In genomic region chr7:99126921-99127553, GRCh38 we compare ENCODE assay signal across 16 cellular contexts. TPM values are rescaled to one million over a fixed set of nuclear protein-coding genes. Genes with fewer than 3 reads are reported as not detected.
DNase-seq lines count a peak whose midpoint lies in the region; ATAC-seq and TF ChIP-seq lines count a peak whose summit lies in the region.
"Had no signal": no experiment of that assay in that cellular context is flagged by ENCODE, and none has a peak within 500 bp of the region (broad histone marks: within the 10 kb centered on the region; RNA-seq: fewer than 3 reads in every experiment).

No MANE protein-coding gene starts in this region.

- H3K4me1 ChIP-seq in left lung (peaks cover 32 to 80% of the 10 kb centered on the region in 2 donors), aorta (ENCODE audit: control insufficient read depth in 1 of 2, insufficient read depth in 2 of 2, low read length in 2 of 2) (peaks cover 9 to 24% of the 10 kb centered on the region in 2 donors)

- TF ChIP-seq CTCF in coronary artery (IDR thresholded peaks at IDR 0.05) = no peak
- TF ChIP-seq CTCF in left lung (IDR thresholded peaks at IDR 0.05) = no peak

- no peaks in the 10 kb centered on the region for H3K27me3 ChIP-seq in left lung
- H3K27me3 ChIP-seq in aorta (ENCODE audit: control insufficient read depth in 1 of 2, insufficient read depth in 2 of 2, low read length in 1 of 2) = no peaks in the 10 kb centered on the region
- H3K27me3 ChIP-seq: cardiac muscle cell, spleen had no signal

- DNase-seq in Right ventricle myocardium inferior (ENCODE audit: missing footprints) (no peak), cardiac septum (ENCODE audit: low spot score) (no peak), coronary artery (ENCODE audit: low spot score) (no peak), left lung (peak in 1 of 2 donors; percentile 49), aorta (no peak), medulla oblongata (ENCODE audit: extremely low spot score) (no peak)
- no peak for DNase-seq in activated CD4-positive, CD25-positive, alpha-beta regulatory T cell (lab: John Stamatoyannopoulos, UW)
- DNase-seq in activated naive CD4-positive, alpha-beta T cell treated with anti-CD3 and anti-CD28 coated beads for 36 hours = no peak
- DNase-seq: activated CD8-positive, alpha-beta memory T cell treated with anti-CD3 and anti-CD28 coated beads, Interleukin-2, amount 50 U/mL, for 4 hours; MM.1S; NCI-H510A; spleen; T-cell had no signal

- H3K36me3 ChIP-seq in left lung = no peaks in the 10 kb centered on the region
- no peaks in the 10 kb centered on the region for H3K36me3 ChIP-seq in aorta (ENCODE audit: control insufficient read depth in 1 of 2, insufficient read depth in 2 of 2, low read length in 1 of 2)
- H3K36me3 ChIP-seq: cardiac muscle cell, spleen had no signal

- 39 to 47% methylated on average over 14 of the region's 14 CpGs for WGBS in aorta, 2 donors

- no peak overlapping the region for H3K4me3 Mint-ChIP-seq in activated naive CD4-positive, alpha-beta T cell treated with anti-CD3 and anti-CD28 coated beads for 36 hours
- H3K4me3 Mint-ChIP-seq: stimulated activated effector memory CD8-positive, alpha-beta T cell treated with anti-CD3 and anti-CD28 coated beads, Interleukin-12 subunit alpha, Interleukin-12 subunit beta, amount 100 ng/mL, for 72 hours; T-cell had no signal

- intact Hi-C loops in Right ventricle myocardium inferior (cut with DNase I) (no loop called here), cardiac septum (cut with DNase I) (no loop called here), left lung (cut with DNase I) (no loop called here), aorta (cut with DNase I) (no loop called here)
- intact Hi-C loops in activated naive CD4-positive, alpha-beta T cell treated with anti-CD3 and anti-CD28 coated beads for 36 hours (cut with micrococcal nuclease) = no loop called here

- H3K9me3 Mint-ChIP-seq in activated naive CD4-positive, alpha-beta T cell treated with anti-CD3 and anti-CD28 coated beads for 36 hours = no peaks in the 10 kb centered on the region
- H3K9me3 Mint-ChIP-seq: stimulated activated effector memory CD8-positive, alpha-beta T cell treated with anti-CD3 and anti-CD28 coated beads, Interleukin-12 subunit alpha, Interleukin-12 subunit beta, amount 100 ng/mL, for 72 hours; T-cell had no signal

- H3K36me3 Mint-ChIP-seq in activated naive CD4-positive, alpha-beta T cell treated with anti-CD3 and anti-CD28 coated beads for 36 hours (ENCODE audit: low read depth) = no peaks in the 10 kb centered on the region
- H3K36me3 Mint-ChIP-seq: T-cell had no signal

- H3K4me1 Mint-ChIP-seq in activated naive CD4-positive, alpha-beta T cell treated with anti-CD3 and anti-CD28 coated beads for 36 hours (ENCODE audit: low read depth) = peaks cover 33% of the 10 kb centered on the region

- CTCF ChIA-PET in activated naive CD4-positive, alpha-beta T cell treated with anti-CD3 and anti-CD28 coated beads for 36 hours (lab: Charles Lee) = no interaction called here

- no peak overlapping the region for H3K4me3 ChIP-seq in coronary artery
- H3K4me3 ChIP-seq in left lung = no peak overlapping the region
- H3K4me3 ChIP-seq in aorta (ENCODE audit: low read length in 2 of 2) = peak overlapping the region in 1 of 2 donors; percentile 14
- H3K4me3 ChIP-seq: A549, cardiac muscle cell, spleen had no signal

- H3K27me3 Mint-ChIP-seq in activated naive CD4-positive, alpha-beta T cell treated with anti-CD3 and anti-CD28 coated beads for 36 hours (ENCODE audit: low read depth) = no peaks in the 10 kb centered on the region
- H3K27me3 Mint-ChIP-seq: T-cell had no signal

- H3K27ac Mint-ChIP-seq in activated naive CD4-positive, alpha-beta T cell treated with anti-CD3 and anti-CD28 coated beads for 36 hours = no peak overlapping the region
- H3K27ac Mint-ChIP-seq: stimulated activated effector memory CD8-positive, alpha-beta T cell treated with anti-CD3 and anti-CD28 coated beads, Interleukin-12 subunit alpha, Interleukin-12 subunit beta, amount 100 ng/mL, for 72 hours; T-cell had no signal

- H3K9me3 ChIP-seq in left lung (no peaks in the 10 kb centered on the region), aorta (ENCODE audit: control insufficient read depth, low read length) (no peaks in the 10 kb centered on the region)
- H3K9me3 ChIP-seq: A549, spleen had no signal

- H3K27ac ChIP-seq in coronary artery (peak overlapping the region; percentile 46 to 48), left lung (peak overlapping the region; percentile 39 to 69), aorta (ENCODE audit: low read depth in 1 of 2, low read length in 2 of 2) (peak overlapping the region in 1 of 2 donors; percentile 76)
- H3K27ac ChIP-seq: cardiac muscle cell, spleen had no signal

- ATAC-seq in Right ventricle myocardium inferior = peak; percentile 27
- peak; percentile 61 for ATAC-seq in left lung
- peak; percentile 21 for ATAC-seq in aorta (ENCODE audit: low FRiP score)
- ATAC-seq: A549; stimulated activated effector memory CD8-positive, alpha-beta T cell treated with anti-CD3 and anti-CD28 coated beads, Interleukin-12 subunit alpha, Interleukin-12 subunit beta, amount 100 ng/mL, for 72 hours; T-cell had no signal

RNA-seq across cellular contexts. Expression of gene SMURF1, which starts 16.9 kb away (rescaled TPM):
- total RNA-seq in Right ventricle myocardium inferior = 9.6 TPM
- total RNA-seq in cardiac septum = 13.2 TPM
- total RNA-seq in left lung = 10 to 100 TPM; 31.5 to 43.4 TPM
- 10 to 100 TPM; 37.1 to 47.9 TPM for total RNA-seq in aorta
- polyA plus RNA-seq in aorta = 10 to 100 TPM in 1 of 2 donors, 1 to 10 TPM in 1; 8.1 to 23.9 TPM
- total RNA-seq in activated naive CD4-positive, alpha-beta T cell treated with anti-CD3 and anti-CD28 coated beads for 36 hours = 10 to 100 TPM; 10.1 to 11.1 TPM
